Comparison of ENCODE assay signal across 9 cellular contexts in genomic region chr18:76824136-76824676, GRCh38. TPM values are rescaled to one million over a fixed set of nuclear protein-coding genes. Genes with fewer than 3 reads are reported as not detected.
A peak's percentile ranks its signal among the peaks of the same experiment; 100 is the strongest.
DNase-seq lines count a peak whose midpoint lies in the region; ATAC-seq and TF ChIP-seq lines count a peak whose summit lies in the region.
"Had no signal": no experiment of that assay in that cellular context is flagged by ENCODE, and none has a peak within 500 bp of the region (broad histone marks: within the 10 kb centered on the region; RNA-seq: fewer than 3 reads in every experiment).

No MANE protein-coding gene starts in this region.

- TF ChIP-seq POLR2A in stomach (IDR thresholded peaks at IDR 0.05), result no peak

- no peaks in the 10 kb centered on the region for H3K9me3 ChIP-seq in iPS-18c (ENCODE audit: control insufficient read depth, insufficient read depth, low read length)
- H3K9me3 ChIP-seq in stomach, result no peaks in the 10 kb centered on the region

- peak overlapping the region; percentile 67 for H3K27ac Mint-ChIP-seq in T-helper 2 cell treated with Interferon-gamma antibody and Interleukin-4, amounts not matched to agents 5 μg/mL and 100 μg/mL, for 36 hours
- H3K27ac Mint-ChIP-seq in activated CD4-positive, alpha-beta memory T cell treated with anti-CD3 and anti-CD28 coated beads, Interleukin-2, amount 10 ng/mL, durations not matched to agents 7 days and 5 days, result peak overlapping the region; percentile 52

- peak overlapping the region; percentile 55 to 100 (median 83) for H3K27ac ChIP-seq in stomach

- H3K27me3 ChIP-seq in stomach, result no peaks in the 10 kb centered on the region

- no peak for TF ChIP-seq CTCF in stomach (IDR thresholded peaks at IDR 0.05)

- no peaks in the 10 kb centered on the region for H3K36me3 ChIP-seq in stomach

- no peak for TF ChIP-seq EP300 in stomach (IDR thresholded peaks at IDR 0.05)

- H3K4me3 Mint-ChIP-seq in T-helper 2 cell treated with Interferon-gamma antibody and Interleukin-4, amounts not matched to agents 5 μg/mL and 100 μg/mL, for 36 hours, result peak overlapping the region; percentile 89
- peak overlapping the region; percentile 79 for H3K4me3 Mint-ChIP-seq in activated CD4-positive, alpha-beta memory T cell treated with anti-CD3 and anti-CD28 coated beads, Interleukin-2, amount 10 ng/mL, durations not matched to agents 7 days and 5 days

- WGBS in stomach, 5 donors, result 56 to 77% (median 62%) methylated on average over 12 of the region's 12 CpGs

- no peaks in the 10 kb centered on the region for H3K27me3 Mint-ChIP-seq in T-helper 2 cell treated with Interferon-gamma antibody and Interleukin-4, amounts not matched to agents 5 μg/mL and 100 μg/mL, for 36 hours (ENCODE audit: low read depth)
- H3K27me3 Mint-ChIP-seq in activated CD4-positive, alpha-beta memory T cell treated with anti-CD3 and anti-CD28 coated beads, Interleukin-2, amount 10 ng/mL, durations not matched to agents 7 days and 5 days, result no peaks in the 10 kb centered on the region

- peaks cover 21 to 67% (median 45%) of the 10 kb centered on the region in 4 donors for H3K4me1 ChIP-seq in stomach

- H3K36me3 Mint-ChIP-seq in T-helper 2 cell treated with Interferon-gamma antibody and Interleukin-4, amounts not matched to agents 5 μg/mL and 100 μg/mL, for 36 hours (ENCODE audit: low read depth), result peaks cover 11% of the 10 kb centered on the region
- H3K36me3 Mint-ChIP-seq in activated CD4-positive, alpha-beta memory T cell treated with anti-CD3 and anti-CD28 coated beads, Interleukin-2, amount 10 ng/mL, durations not matched to agents 7 days and 5 days (ENCODE audit: low read depth), result peaks cover 15% of the 10 kb centered on the region

- intact Hi-C loops in stomach (cut with DNase I; ENCODE audit: low total_unique reads), result no loop called here

- no peak for DNase-seq in T-helper 2 cell treated with Interferon-gamma antibody and Interleukin-4, amounts not matched to agents 5 μg/mL and 100 μg/mL, for 36 hours (ENCODE audit: low spot score)
- DNase-seq in T-helper 2 cell (no peak), stomach (no peak), SIG-M5 (lab: John Stamatoyannopoulos, UW) (no peak)
- no peak for DNase-seq in activated CD4-positive, alpha-beta memory T cell treated with anti-CD3 and anti-CD28 coated beads, Interleukin-2, amount 10 ng/mL, durations not matched to agents 7 days and 5 days
- DNase-seq: NCI-H1436 treated with DMSO at 0.1 percent for 48 hours had no signal

- CTCF ChIA-PET in activated CD4-positive, alpha-beta memory T cell treated with anti-CD3 and anti-CD28 coated beads, Interleukin-2, amount 10 ng/mL, durations not matched to agents 7 days and 5 days (lab: Charles Lee), result interaction anchor here (1.1 to 1.2 kb wide), 2 partner anchors 22 to 24 kb away, joined by 3 to 7 read pairs; no protein-coding TSS in a partner anchor

- ATAC-seq in HG02973 (IDR thresholded peaks at IDR 0.05; ENCODE audit: unreplicated experiment) (no peak), GM18502 (IDR thresholded peaks at IDR 0.05; ENCODE audit: poor library complexity, unreplicated experiment) (no peak)

- POLR2A ChIA-PET in activated CD4-positive, alpha-beta memory T cell treated with anti-CD3 and anti-CD28 coated beads, Interleukin-2, amount 10 ng/mL, durations not matched to agents 7 days and 5 days (lab: Charles Lee), result interaction anchor here (1.0 to 1.3 kb wide), 3 partner anchors 9 to 139 kb away, joined by 3 read pairs; no protein-coding TSS in a partner anchor

- H3K4me1 Mint-ChIP-seq in T-helper 2 cell treated with Interferon-gamma antibody and Interleukin-4, amounts not matched to agents 5 μg/mL and 100 μg/mL, for 36 hours (ENCODE audit: low read depth), result peaks cover 31% of the 10 kb centered on the region
- peaks cover 48% of the 10 kb centered on the region for H3K4me1 Mint-ChIP-seq in activated CD4-positive, alpha-beta memory T cell treated with anti-CD3 and anti-CD28 coated beads, Interleukin-2, amount 10 ng/mL, durations not matched to agents 7 days and 5 days

- H3K4me3 ChIP-seq in iPS-18c (ENCODE audit: insufficient read depth, low read depth, low read length) (peak overlapping the region; percentile 80; the same call in 1 of the 2 replicates), stomach (peak overlapping the region in 2 of 4 donors; percentile 68 to 87)

- H3K9me3 Mint-ChIP-seq in T-helper 2 cell treated with Interferon-gamma antibody and Interleukin-4, amounts not matched to agents 5 μg/mL and 100 μg/mL, for 36 hours, result no peaks in the 10 kb centered on the region
- H3K9me3 Mint-ChIP-seq in activated CD4-positive, alpha-beta memory T cell treated with anti-CD3 and anti-CD28 coated beads, Interleukin-2, amount 10 ng/mL, durations not matched to agents 7 days and 5 days, result no peaks in the 10 kb centered on the region

RNA-seq across cellular contexts. Expression of gene ZNF236, which starts 1.8 kb away (rescaled TPM):
- total RNA-seq in activated CD4-positive, alpha-beta memory T cell treated with anti-CD3 and anti-CD28 coated beads, Interleukin-2, amount 10 ng/mL, durations not matched to agents 7 days and 5 days, result 10 to 100 TPM; 17.9 to 20.2 TPM
- 10 to 100 TPM in 3 of 5 donors, 1 to 10 TPM in 2; 3.8 to 31.7 (median 11.9) TPM for total RNA-seq in stomach
- polyA plus RNA-seq in stomach, result 1 to 10 TPM; 1.8 to 2.0 (median 1.9) TPM
